Comparison of ENCODE assay signal across 1 cellular context in the genomic region with DNA sequence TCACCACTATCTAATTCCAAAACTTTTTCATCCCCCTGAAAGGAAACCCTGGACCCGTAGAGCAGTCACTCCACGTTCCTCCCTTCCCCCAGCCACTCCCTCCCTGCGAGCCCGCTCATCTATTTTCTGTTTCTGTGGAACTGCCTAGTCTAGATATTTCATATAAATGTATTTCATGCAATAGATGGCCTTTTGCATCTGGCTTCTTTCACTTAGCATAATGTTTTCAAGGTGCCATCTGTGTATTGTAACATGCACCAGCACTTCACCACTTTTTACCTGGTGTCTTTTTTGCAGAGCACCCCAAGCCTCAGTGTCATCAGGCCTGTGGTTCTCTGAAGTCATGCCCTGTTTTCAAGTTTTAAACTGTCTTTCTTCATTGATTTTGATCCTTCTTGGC.
TF ChIP-seq lines count a peak whose summit lies in the region.

No MANE protein-coding gene starts in this region.

TF ChIP-seq in HepG2, 621 proteins besides CTCF, POLR2A, EP300 and RAD21:
- TF ChIP-seq ARHGAP35 (CRISPR knock-in tag; IDR thresholded peaks at IDR 0.05; ENCODE audit: borderline replicate concordance) (no peak), FOXP1 (IDR thresholded peaks at IDR 0.05) (no peak), FOXP1 (CRISPR knock-in tag; IDR thresholded peaks at IDR 0.05) (no peak), ZSCAN29 (CRISPR knock-in tag; conservative IDR thresholded peaks at IDR 0.05) (no peak), GTF2F1 (IDR thresholded peaks at IDR 0.05; ENCODE audit: low read length) (no peak), ZMYM2 (CRISPR knock-in tag; IDR thresholded peaks at IDR 0.05) (no peak), ZNF780A (CRISPR knock-in tag; IDR thresholded peaks at IDR 0.05) (no peak), ZNF331 (CRISPR knock-in tag; IDR thresholded peaks at IDR 0.05) (no peak)
- TF ChIP-seq, protein P1, sequence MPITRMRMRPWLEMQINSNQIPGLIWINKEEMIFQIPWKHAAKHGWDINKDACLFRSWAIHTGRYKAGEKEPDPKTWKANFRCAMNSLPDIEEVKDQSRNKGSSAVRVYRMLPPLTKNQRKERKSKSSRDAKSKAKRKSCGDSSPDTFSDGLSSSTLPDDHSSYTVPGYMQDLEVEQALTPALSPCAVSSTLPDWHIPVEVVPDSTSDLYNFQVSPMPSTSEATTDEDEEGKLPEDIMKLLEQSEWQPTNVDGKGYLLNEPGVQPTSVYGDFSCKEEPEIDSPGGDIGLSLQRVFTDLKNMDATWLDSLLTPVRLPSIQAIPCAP (CRISPR knock-in tag; IDR thresholded peaks at IDR 0.05; ENCODE audit: low read depth) = no peak
- TF ChIP-seq, protein P2, sequence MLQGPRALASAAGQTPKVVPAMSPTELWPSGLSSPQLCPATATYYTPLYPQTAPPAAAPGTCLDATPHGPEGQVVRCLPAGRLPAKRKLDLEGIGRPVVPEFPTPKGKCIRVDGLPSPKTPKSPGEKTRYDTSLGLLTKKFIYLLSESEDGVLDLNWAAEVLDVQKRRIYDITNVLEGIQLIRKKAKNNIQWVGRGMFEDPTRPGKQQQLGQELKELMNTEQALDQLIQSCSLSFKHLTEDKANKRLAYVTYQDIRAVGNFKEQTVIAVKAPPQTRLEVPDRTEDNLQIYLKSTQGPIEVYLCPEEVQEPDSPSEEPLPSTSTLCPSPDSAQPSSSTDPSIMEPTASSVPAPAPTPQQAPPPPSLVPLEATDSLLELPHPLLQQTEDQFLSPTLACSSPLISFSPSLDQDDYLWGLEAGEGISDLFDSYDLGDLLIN (CRISPR knock-in tag; IDR thresholded peaks at IDR 0.05; ENCODE audit: borderline replicate concordance) = no peak
